Comparison of ENCODE assay signal across 10 cellular contexts in genomic region chr2:237865623-237866041, GRCh38. TPM values are rescaled to one million over a fixed set of nuclear protein-coding genes. Genes with fewer than 3 reads are reported as not detected.
DNase-seq lines count a peak whose midpoint lies in the region; ATAC-seq, FAIRE-seq and TF ChIP-seq lines count a peak whose summit lies in the region.
"Had no signal": no experiment of that assay in that cellular context is flagged by ENCODE, and none has a peak within 500 bp of the region (broad histone marks: within the 10 kb centered on the region; RNA-seq: fewer than 3 reads in every experiment).

No MANE protein-coding gene starts in this region.

- H3K27ac ChIP-seq in 22Rv1 (peak overlapping the region; percentile 100), WERI-Rb-1 (no peak overlapping the region), kidney (ENCODE audit: low read depth in 2 of 2, low read length in 2 of 2) (no peak overlapping the region)
- H3K27ac ChIP-seq: thyroid gland had no signal

- H3K36me3 ChIP-seq in WERI-Rb-1: no peaks in the 10 kb centered on the region
- no peaks in the 10 kb centered on the region for H3K36me3 ChIP-seq in kidney (ENCODE audit: control insufficient read depth in 1 of 2, insufficient read depth in 2 of 2, low read length in 2 of 2)
- H3K36me3 ChIP-seq: thyroid gland had no signal

- H3K4me3 ChIP-seq in WERI-Rb-1 (ENCODE audit: low read depth, low read length): no peak overlapping the region
- no peak overlapping the region for H3K4me3 ChIP-seq in kidney (ENCODE audit: low read length in 2 of 2)
- H3K4me3 ChIP-seq: thyroid gland had no signal

- no peaks in the 10 kb centered on the region for H3K9me3 ChIP-seq in WERI-Rb-1 (ENCODE audit: severe bottlenecking)
- H3K9me3 ChIP-seq in kidney (ENCODE audit: control insufficient read depth in 1 of 2, low read length in 2 of 2): no peaks in the 10 kb centered on the region
- H3K9me3 ChIP-seq: thyroid gland had no signal

- H3K9ac ChIP-seq in kidney (ENCODE audit: low read length in 2 of 2): no peak overlapping the region

- peak; percentile 33 for DNase-seq in H4 (ENCODE audit: low spot score)
- no peak for DNase-seq in WERI-Rb-1
- peak; percentile 52 for DNase-seq in kidney
- no peak for DNase-seq in DMS79 treated with DMSO at 0.1 percent for 48 hours (lab: John Stamatoyannopoulos, UW)
- no peak for DNase-seq in NOMO-1 treated with dmso at 0.1 percent for 144 hours (lab: John Stamatoyannopoulos, UW; ENCODE audit: unreplicated experiment)
- no peak for DNase-seq in SIG-M5 treated with dmso at 0.1 percent for 504 hours (lab: John Stamatoyannopoulos, UW; ENCODE audit: unreplicated experiment)
- DNase-seq: thyroid gland had no signal

- FAIRE-seq in kidney (lab: Jason Lieb, UNC): no peak
- FAIRE-seq: colon had no signal

- intact Hi-C loops in kidney (cut with DNase I): loop anchor here (10.0 kb wide), 1 partner anchor 399 kb away; no protein-coding TSS in a partner anchor

- no peaks in the 10 kb centered on the region for H3K4me1 ChIP-seq in kidney (ENCODE audit: control insufficient read depth in 1 of 2, insufficient read depth in 1 of 2, low read depth in 1 of 2, low read length in 2 of 2)
- H3K4me1 ChIP-seq: thyroid gland had no signal

- TF ChIP-seq CTCF in 22Rv1 (IDR thresholded peaks at IDR 0.05) (peak; percentile 29), WERI-Rb-1 (IDR thresholded peaks at IDR 0.05; ENCODE audit: low read depth, low read length) (peak; percentile 57), kidney (IDR thresholded peaks at IDR 0.05; ENCODE audit: borderline replicate concordance, extremely low read depth, insufficient read depth) (no peak)

- ATAC-seq in GM21360 (IDR thresholded peaks at IDR 0.05; ENCODE audit: unreplicated experiment): no peak

- no peaks in the 10 kb centered on the region for H3K27me3 ChIP-seq in WERI-Rb-1 (ENCODE audit: insufficient read depth, low read depth, severe bottlenecking)
- H3K27me3 ChIP-seq: thyroid gland had no signal

RNA-seq across cellular contexts. Expression of gene RAMP1, which starts 6.2 kb away (rescaled TPM):
- not detected in 2 replicates for total RNA-seq in H4 (2014; rRNA removed; shearing (Covaris generic))
- total RNA-seq in kidney: 8.8 TPM
- 17.3 TPM for polyA plus RNA-seq in kidney (ENCODE audit: insufficient read depth, low read depth, low replicate concordance)

Comparison
In these comparisons a context has a peak if more than half of its experiments do, and no peak if none do; other contexts are left out.
1. DNase-seq: peak in H4 (single experiment) and kidney (single experiment); none in WERI-Rb-1 (single experiment), DMS79 treated with DMSO at 0.1 percent for 48 hours (single experiment), NOMO-1 treated with dmso at 0.1 percent for 144 hours (single experiment) and SIG-M5 treated with dmso at 0.1 percent for 504 hours (single experiment).